In genomic region chr3:134250717-134251220, GRCh38 we compare ENCODE assay signal across 1 cellular context.
TF ChIP-seq lines count a peak whose summit lies in the region.

Gene RYK, minus strand, starts transcription at chr3:134250859. Its CDS starts 205 bp downstream, at chr3:134250654.

TF ChIP-seq in K562, 482 proteins besides CTCF, POLR2A, EP300 and RAD21 (continued from another document and continues in another):
- TF ChIP-seq ARID4B (CRISPR knock-in tag; IDR thresholded peaks at IDR 0.05) = no peak
- TF ChIP-seq PHF21A (IDR thresholded peaks at IDR 0.05; ENCODE audit: borderline replicate concordance, low read depth) = no peak
- TF ChIP-seq MAZ (CRISPR knock-in tag; conservative IDR thresholded peaks at IDR 0.05 in 1 of 2, IDR thresholded peaks at IDR 0.05 in 1 of 2) = no peak; a peak in 2 of 4 replicates
- 0 out of 2 replicates have a peak, but pooled peaks have one; percentile 33 for TF ChIP-seq ZBTB40 (IDR thresholded peaks at IDR 0.05)
- no peak for TF ChIP-seq ZBTB40 (CRISPR knock-in tag; IDR thresholded peaks at IDR 0.05)
- TF ChIP-seq CREM (IDR thresholded peaks at IDR 0.05; ENCODE audit: low read depth) = peak; percentile 26; the same call in 1 of the 2 replicates
- TF ChIP-seq ZNF324 (CRISPR knock-in tag; IDR thresholded peaks at IDR 0.05) = no peak
- no peak for TF ChIP-seq CEBPZ (IDR thresholded peaks at IDR 0.05; ENCODE audit: borderline replicate concordance, low read depth, low read length)
- TF ChIP-seq GMEB1 (CRISPR knock-in tag; IDR thresholded peaks at IDR 0.05) = peak; percentile 92
- no peak for TF ChIP-seq SRSF9 (IDR thresholded peaks at IDR 0.05; ENCODE audit: borderline replicate concordance, low read depth, low read length)
- TF ChIP-seq MTA2 (IDR thresholded peaks at IDR 0.05; ENCODE audit: low read depth) = no peak
- no peak for TF ChIP-seq ZNF263 (CRISPR knock-in tag; IDR thresholded peaks at IDR 0.05; ENCODE audit: borderline replicate concordance)
- peak; percentile 79; the same call in 1 of the 2 replicates for TF ChIP-seq ZNF197 (CRISPR knock-in tag; IDR thresholded peaks at IDR 0.05; ENCODE audit: low read depth)
- TF ChIP-seq HMGXB4 (CRISPR knock-in tag; IDR thresholded peaks at IDR 0.05) = no peak
- no peak for TF ChIP-seq KAT2B (IDR thresholded peaks at IDR 0.05; ENCODE audit: low read depth, low read length)
- peak in 2 of 3 experiments; percentile 35 to 54 for TF ChIP-seq YY1 (IDR thresholded peaks at IDR 0.05; ENCODE audit: borderline replicate concordance in 1 of 3, control insufficient read depth in 1 of 3, extremely low read depth in 1 of 3, insufficient read depth in 3 of 3, insufficient read length in 1 of 3, insufficient replicate concordance in 2 of 3, low read depth in 1 of 3, low read length in 2 of 3)
- peak; percentile 74 for TF ChIP-seq L3MBTL2 (IDR thresholded peaks at IDR 0.05)
- TF ChIP-seq RBM17 (IDR thresholded peaks at IDR 0.05; ENCODE audit: borderline replicate concordance, low read depth, low read length) = no peak
- TF ChIP-seq PRMT5 (CRISPR knock-in tag; IDR thresholded peaks at IDR 0.05) = no peak
- peak in 1 of 2 experiments; percentile 21; a peak in 1 of 4 replicates for TF ChIP-seq HDAC1 (IDR thresholded peaks at IDR 0.05)
- TF ChIP-seq SIN3A (IDR thresholded peaks at IDR 0.05; ENCODE audit: borderline replicate concordance in 2 of 2, control insufficient read depth in 1 of 2, low read depth in 2 of 2, low read length in 2 of 2) = no peak
- TF ChIP-seq SP1 (CRISPR knock-in tag; IDR thresholded peaks at IDR 0.05) = 0 out of 2 replicates have a peak, but pooled peaks have one; percentile 20
- no peak for TF ChIP-seq EGR1 (conservative IDR thresholded peaks at IDR 0.05)
- TF ChIP-seq GTF2E2 (tag; IDR thresholded peaks at IDR 0.05) = no peak
- no peak for TF ChIP-seq SIX5 (IDR thresholded peaks at IDR 0.05; ENCODE audit: borderline replicate concordance in 1 of 2, insufficient read depth in 1 of 2, low read depth in 1 of 2, low read length in 2 of 2)
- no peak for TF ChIP-seq PHTF2 (CRISPR knock-in tag; IDR thresholded peaks at IDR 0.05)
- no peak for TF ChIP-seq LARP7 (IDR thresholded peaks at IDR 0.05)
- TF ChIP-seq DNMT1 (IDR thresholded peaks at IDR 0.05) = no peak
- TF ChIP-seq FOXK2 (conservative IDR thresholded peaks at IDR 0.05 in 1 of 2, IDR thresholded peaks at IDR 0.05 in 1 of 2; ENCODE audit: low read depth in 2 of 2) = no peak
- no peak for TF ChIP-seq IFI16 (CRISPR knock-in tag; IDR thresholded peaks at IDR 0.05)
- no peak for TF ChIP-seq ZNF224 (CRISPR knock-in tag; IDR thresholded peaks at IDR 0.05)
- no peak for TF ChIP-seq JUNB (CRISPR knock-in tag; conservative IDR thresholded peaks at IDR 0.05)
- no peak for TF ChIP-seq NFRKB (IDR thresholded peaks at IDR 0.05; ENCODE audit: low read depth)
- TF ChIP-seq RNF2 (IDR thresholded peaks at IDR 0.05) = no peak
- no peak for TF ChIP-seq ZNF740 (CRISPR knock-in tag; IDR thresholded peaks at IDR 0.05)
- TF ChIP-seq ZNF740 (tag; IDR thresholded peaks at IDR 0.05) = no peak
- no peak for TF ChIP-seq BCL6 (CRISPR knock-in tag; IDR thresholded peaks at IDR 0.05)
- TF ChIP-seq FIP1L1 (IDR thresholded peaks at IDR 0.05; ENCODE audit: low read depth, low read length, poor library complexity, severe bottlenecking) = no peak
- TF ChIP-seq ZNF589 (CRISPR knock-in tag; IDR thresholded peaks at IDR 0.05; ENCODE audit: low read depth) = 0 out of 2 replicates have a peak, but pooled peaks have one; percentile 40
